ENCODE assay signal across 8 cellular contexts in genomic region chr20:44643596-44644383, GRCh38. TPM values are rescaled to one million over a fixed set of nuclear protein-coding genes. Genes with fewer than 3 reads are reported as not detected.
DNase-seq lines count a peak whose midpoint lies in the region; ATAC-seq and TF ChIP-seq lines count a peak whose summit lies in the region.

No MANE protein-coding gene starts in this region.

- H3K4me1 ChIP-seq in HUES64 (ENCODE audit: insufficient read depth, low read length): peaks cover 48% of the 10 kb centered on the region
- peaks cover 9 to 13% of the 10 kb centered on the region in 2 donors for H3K4me1 ChIP-seq in esophagus (ENCODE audit: control insufficient read depth in 2 of 2, insufficient read depth in 2 of 2, low read length in 1 of 2)

- CTCF ChIA-PET in AG04449 (lab: Yijun Ruan, JAX): interaction anchor here (1.1 to 2.3 kb wide), 4 partner anchors 33 to 425 kb away, joined by 3 to 18 read pairs (median 4); no protein-coding TSS in a partner anchor
- CTCF ChIA-PET in activated CD4-positive, alpha-beta memory T cell treated with anti-CD3 and anti-CD28 coated beads, Interleukin-2, amount 10 ng/mL, durations not matched to agents 7 days and 5 days (lab: Charles Lee): interaction anchor here (0.8 to 5.7 kb wide), 5 partner anchors 10 to 122 kb away, joined by 3 to 26 read pairs (median 6); partner anchors contain the start of gene SERINC3

- TF ChIP-seq CTCF in AG04449 (IDR thresholded peaks at IDR 0.05; ENCODE audit: insufficient read depth, low read length, missing control alignments): no peak

- H3K36me3 ChIP-seq in HUES64 (ENCODE audit: insufficient read depth, low read length) (no peaks in the 10 kb centered on the region), esophagus (ENCODE audit: control insufficient read depth in 2 of 2, insufficient read depth in 2 of 2, low read length in 1 of 2) (no peaks in the 10 kb centered on the region)

- H3K27me3 ChIP-seq in HUES64 (ENCODE audit: insufficient read depth, low read length) (no peaks in the 10 kb centered on the region), esophagus (ENCODE audit: control insufficient read depth in 1 of 2, insufficient read depth in 2 of 2, low read length in 2 of 2) (no peaks in the 10 kb centered on the region)

- H3K4me3 ChIP-seq in AG04449 (ENCODE audit: low read depth, low read length): no peak overlapping the region
- H3K4me3 ChIP-seq in HUES64 (ENCODE audit: low read length): no peak overlapping the region
- H3K4me3 ChIP-seq in esophagus (ENCODE audit: low read depth in 1 of 2, low read length in 2 of 2): no peak overlapping the region

- peak; percentile 37 to 61 for ATAC-seq in natural killer cell treated with Interleukin-12 subunit alpha and Interleukin-12 subunit beta and Interleukin-15 and Interleukin-18, amount 100 ng/mL, for 72 hours

- H3K27me3 Mint-ChIP-seq in activated CD4-positive, alpha-beta memory T cell treated with anti-CD3 and anti-CD28 coated beads, Interleukin-2, amount 10 ng/mL, durations not matched to agents 7 days and 5 days: no peaks in the 10 kb centered on the region
- no peaks in the 10 kb centered on the region for H3K27me3 Mint-ChIP-seq in natural killer cell treated with Interleukin-12 subunit alpha and Interleukin-12 subunit beta and Interleukin-15 and Interleukin-18, amount 100 ng/mL, for 72 hours

- WGBS in HUES64: 60% methylated on average over 20 of the region's 20 CpGs
- WGBS in esophagus, 2 donors: 37 to 45% methylated on average over 20 of the region's 20 CpGs

- peaks cover 37% of the 10 kb centered on the region for H3K36me3 Mint-ChIP-seq in activated CD4-positive, alpha-beta memory T cell treated with anti-CD3 and anti-CD28 coated beads, Interleukin-2, amount 10 ng/mL, durations not matched to agents 7 days and 5 days (ENCODE audit: low read depth)
- H3K36me3 Mint-ChIP-seq in natural killer cell treated with Interleukin-12 subunit alpha and Interleukin-12 subunit beta and Interleukin-15 and Interleukin-18, amount 100 ng/mL, for 72 hours: peaks cover 3% of the 10 kb centered on the region

- H3K27ac ChIP-seq in HUES64 (ENCODE audit: low read depth, low read length): peak overlapping the region; percentile 69
- H3K27ac ChIP-seq in esophagus (ENCODE audit: low read depth in 2 of 2, low read length in 1 of 2): peak overlapping the region; percentile 61 to 62

- POLR2A ChIA-PET in AG04449 (lab: Yijun Ruan, JAX): interaction anchor here (0.9 to 1.4 kb wide), 2 partner anchors 8 to 40 kb away, joined by 3 to 6 read pairs; no protein-coding TSS in a partner anchor
- POLR2A ChIA-PET in activated CD4-positive, alpha-beta memory T cell treated with anti-CD3 and anti-CD28 coated beads, Interleukin-2, amount 10 ng/mL, durations not matched to agents 7 days and 5 days (lab: Charles Lee): interaction anchor here (1.0 to 4.2 kb wide), 13 partner anchors 8 to 242 kb away, joined by 3 to 17 read pairs (median 7); partner anchors contain the start of genes ADA, SERINC3 and YWHAB

- DNase-seq in AG04449 (ENCODE audit: low read depth, low spot score) (peak; percentile 28), SK-N-DZ (ENCODE audit: low spot score) (no peak), Ammon's horn (ENCODE audit: low spot score) (no peak), GF-D8 (lab: John Stamatoyannopoulos, UW) (no peak)
- peak; percentile 68 for DNase-seq in activated CD4-positive, alpha-beta memory T cell treated with anti-CD3 and anti-CD28 coated beads, Interleukin-2, amount 10 ng/mL, durations not matched to agents 7 days and 5 days
- peak; percentile 70 for DNase-seq in natural killer cell treated with Interleukin-12 subunit alpha and Interleukin-12 subunit beta and Interleukin-15 and Interleukin-18, amount 100 ng/mL, for 72 hours (ENCODE audit: low spot score)

- H3K4me1 Mint-ChIP-seq in activated CD4-positive, alpha-beta memory T cell treated with anti-CD3 and anti-CD28 coated beads, Interleukin-2, amount 10 ng/mL, durations not matched to agents 7 days and 5 days: peaks cover 89% of the 10 kb centered on the region
- peaks cover 66 to 69% of the 10 kb centered on the region in 2 donors for H3K4me1 Mint-ChIP-seq in natural killer cell treated with Interleukin-12 subunit alpha and Interleukin-12 subunit beta and Interleukin-15 and Interleukin-18, amount 100 ng/mL, for 72 hours (ENCODE audit: low read depth in 2 of 2)

- peak overlapping the region; percentile 50 for H3K4me3 Mint-ChIP-seq in activated CD4-positive, alpha-beta memory T cell treated with anti-CD3 and anti-CD28 coated beads, Interleukin-2, amount 10 ng/mL, durations not matched to agents 7 days and 5 days
- peak overlapping the region; percentile 72 for H3K4me3 Mint-ChIP-seq in natural killer cell treated with Interleukin-12 subunit alpha and Interleukin-12 subunit beta and Interleukin-15 and Interleukin-18, amount 100 ng/mL, for 72 hours

- H3K27ac Mint-ChIP-seq in activated CD4-positive, alpha-beta memory T cell treated with anti-CD3 and anti-CD28 coated beads, Interleukin-2, amount 10 ng/mL, durations not matched to agents 7 days and 5 days: peak overlapping the region; percentile 93
- H3K27ac Mint-ChIP-seq in natural killer cell treated with Interleukin-12 subunit alpha and Interleukin-12 subunit beta and Interleukin-15 and Interleukin-18, amount 100 ng/mL, for 72 hours: peak overlapping the region; percentile 76 to 90

- peak overlapping the region; percentile 7; the same call in 1 of the 2 replicates for H3K9ac ChIP-seq in HUES64 (ENCODE audit: low read depth, low read length)

- H3K9me3 Mint-ChIP-seq in activated CD4-positive, alpha-beta memory T cell treated with anti-CD3 and anti-CD28 coated beads, Interleukin-2, amount 10 ng/mL, durations not matched to agents 7 days and 5 days: peaks cover 3% of the 10 kb centered on the region
- H3K9me3 Mint-ChIP-seq in natural killer cell treated with Interleukin-12 subunit alpha and Interleukin-12 subunit beta and Interleukin-15 and Interleukin-18, amount 100 ng/mL, for 72 hours: no peaks in the 10 kb centered on the region

- H3K9me3 ChIP-seq in HUES64 (ENCODE audit: insufficient read depth, low read depth, low read length) (no peaks in the 10 kb centered on the region), esophagus (ENCODE audit: control insufficient read depth in 2 of 2, insufficient read depth in 1 of 2, low read depth in 1 of 2, low read length in 1 of 2) (no peaks in the 10 kb centered on the region)

RNA-seq across cellular contexts. Expression of gene ADA, which starts 7.7 kb away (rescaled TPM):
- polyA plus RNA-seq in HUES64 (2013, experiment 1 of 2): 15.4 TPM
- 19.7 TPM for polyA plus RNA-seq in HUES64 (2013, experiment 2 of 2)
- 10 to 100 TPM; 79.0 to 79.7 TPM for total RNA-seq in activated CD4-positive, alpha-beta memory T cell treated with anti-CD3 and anti-CD28 coated beads, Interleukin-2, amount 10 ng/mL, durations not matched to agents 7 days and 5 days
- polyA plus RNA-seq in esophagus: 1 to 10 TPM; 5.6 to 8.8 TPM
- 10 to 100 TPM; 31.9 to 42.7 TPM for total RNA-seq in natural killer cell treated with Interleukin-12 subunit alpha and Interleukin-12 subunit beta and Interleukin-15 and Interleukin-18, amount 100 ng/mL, for 72 hours
- 3.1 and 4.4 TPM in 2 replicates for polyA plus RNA-seq in SK-N-DZ (2014; cell fraction: cytosol; rRNA removed)
- 4.5 and 5.8 TPM in 2 replicates for polyA plus RNA-seq in SK-N-DZ (2014; cell fraction: nucleus; rRNA removed)

Comparison
In these comparisons a context has a peak if more than half of its experiments do, and no peak if none do; other contexts are left out.
1. DNase-seq: peak in AG04449 (single experiment), activated CD4-positive, alpha-beta memory T cell treated with anti-CD3 and anti-CD28 coated beads, Interleukin-2, amount 10 ng/mL, durations not matched to agents 7 days and 5 days (single experiment) and natural killer cell treated with Interleukin-12 subunit alpha and Interleukin-12 subunit beta and Interleukin-15 and Interleukin-18, amount 100 ng/mL, for 72 hours (single experiment); none in SK-N-DZ (single experiment), Ammon's horn (single experiment) and GF-D8 (single experiment).